19 cellular contexts compared by ENCODE assay signal in genomic region chr7:45191361-45191760, GRCh38. TPM values are rescaled to one million over a fixed set of nuclear protein-coding genes. Genes with fewer than 3 reads are reported as not detected.
"Had no signal": no experiment of that assay in that cellular context is flagged by ENCODE, and none has a peak within 500 bp of the region (broad histone marks: within the 10 kb centered on the region; RNA-seq: fewer than 3 reads in every experiment).

No MANE protein-coding gene starts in this region.

- DNase-seq: activated CD4-positive, alpha-beta T cell treated with anti-CD3 and anti-CD28 coated beads for 36 hours; activated CD4-positive, alpha-beta T cell treated with anti-CD3 and anti-CD28 coated beads, Interleukin-2, amount 50 U/mL, for 48 hours; activated gamma-delta T cell treated with Interleukin-2 at 50 U/mL for 16 hours; gastrocnemius medialis; heart right ventricle; kidney glomerular epithelial cell; right cardiac atrium; SW 1271; trophoblast cell had no signal

- H3K36me3 Mint-ChIP-seq: WTC11 had no signal

- H3K27ac ChIP-seq: gastrocnemius medialis, prostate gland, suprapubic skin had no signal

- H3K27ac Mint-ChIP-seq: activated CD4-positive, alpha-beta T cell treated with anti-CD3 and anti-CD28 coated beads for 36 hours; activated naive CD4-positive, alpha-beta T cell treated with anti-CD3 and anti-CD28 coated beads, Interleukin-2, amount 50 U/mL, for 72 hours; WTC11 had no signal

- ATAC-seq: activated CD4-positive, alpha-beta T cell treated with anti-CD3 and anti-CD28 coated beads for 36 hours; activated naive CD4-positive, alpha-beta T cell treated with anti-CD3 and anti-CD28 coated beads, Interleukin-2, amount 50 U/mL, for 72 hours; gastrocnemius medialis; heart right ventricle; right cardiac atrium; stimulated activated naive CD8-positive, alpha-beta T cell treated with anti-CD3 and anti-CD28 coated beads, Interleukin-15, Interleukin-2, amounts not matched to agents 100 U/mL and 50 U/mL, for 24 hours; WTC11 had no signal

- FAIRE-seq: TTC549 had no signal

- H3K4me1 Mint-ChIP-seq: WTC11 had no signal

- H3K4me3 Mint-ChIP-seq: activated CD4-positive, alpha-beta T cell treated with anti-CD3 and anti-CD28 coated beads for 36 hours; WTC11 had no signal

RNA-seq across cellular contexts. Expression of gene RAMP3, which starts 33.8 kb away (rescaled TPM):
- total RNA-seq: activated CD4-positive, alpha-beta T cell treated with anti-CD3 and anti-CD28 coated beads for 36 hours; epithelial cell of proximal tubule; myocyte; osteoblast; T-helper 2 cell treated with Interferon-gamma antibody and Interleukin-4, amounts not matched to agents 100 ng/mL and 5 ng/mL, for 36 hours had no signal
